In the genomic region with DNA sequence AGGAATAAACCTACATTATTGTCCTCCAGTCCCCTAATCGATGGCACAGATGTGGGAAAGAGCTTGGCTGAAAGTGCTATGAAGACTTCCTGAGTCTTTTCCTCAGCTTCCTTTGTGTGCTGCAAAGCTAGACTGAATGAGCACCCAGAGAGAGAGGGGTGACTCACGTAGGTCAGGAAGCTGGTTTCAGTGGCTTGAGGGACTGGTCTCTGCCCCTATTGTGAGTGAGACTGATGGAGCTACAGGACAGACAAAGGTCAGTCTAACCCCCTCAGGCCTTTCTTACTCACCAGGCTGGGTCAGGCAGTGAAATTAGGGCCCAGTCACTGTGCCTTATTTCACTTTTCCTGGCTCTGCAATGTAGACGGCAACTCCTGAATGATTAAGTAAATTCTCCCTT, we compare ENCODE assay signal across 10 cellular contexts.
DNase-seq lines count a peak whose midpoint lies in the region; ATAC-seq and TF ChIP-seq lines count a peak whose summit lies in the region.
"Had no signal": no experiment of that assay in that cellular context is flagged by ENCODE, and none has a peak within 500 bp of the region (broad histone marks: within the 10 kb centered on the region; RNA-seq: fewer than 3 reads in every experiment).

No MANE protein-coding gene starts in this region.

- no peaks in the 10 kb centered on the region for H3K27me3 ChIP-seq in osteoblast (ENCODE audit: insufficient read depth, low read length)

- H3K27ac ChIP-seq in RWPE1 (no peak overlapping the region), osteoblast (ENCODE audit: low read depth, low read length) (no peak overlapping the region)

- H3K4me2 ChIP-seq in osteoblast (ENCODE audit: insufficient read depth, low read length): peak overlapping the region; percentile 34

- POLR2A ChIA-PET in RWPE1 (lab: Yijun Ruan, JAX; ENCODE audit: low non-redundant PET): no interaction called here

- no peaks in the 10 kb centered on the region for H3K79me2 ChIP-seq in osteoblast (ENCODE audit: insufficient read depth, low read length)

- TF ChIP-seq CTCF in RWPE1 (conservative IDR thresholded peaks at IDR 0.05; ENCODE audit: low read depth) (no peak), fibroblast of pulmonary artery (IDR thresholded peaks at IDR 0.05; ENCODE audit: low read length, missing control alignments) (no peak), osteoblast (IDR thresholded peaks at IDR 0.05; ENCODE audit: extremely low read depth, low read depth, low read length) (no peak), GM13977 (IDR thresholded peaks at IDR 0.05; ENCODE audit: extremely low read depth, insufficient read depth, missing control alignments) (no peak)

- no peaks in the 10 kb centered on the region for H4K20me1 ChIP-seq in osteoblast (ENCODE audit: insufficient read depth, low read length)

- DNase-seq in RWPE1 (ENCODE audit: low spot score): peak; percentile 21
- DNase-seq in fibroblast of pulmonary artery (ENCODE audit: low read depth): peak; percentile 68
- DNase-seq in osteoblast (ENCODE audit: insufficient read length, low spot score, missing footprints): peak; percentile 93
- DNase-seq in hypothalamus (lab: John Stamatoyannopoulos, UW): no peak
- DNase-seq in NCI-H2029 treated with DMSO at 0.1 percent for 48 hours (lab: John Stamatoyannopoulos, UW): no peak
- DNase-seq in GM13977 (ENCODE audit: low spot score): no peak
- DNase-seq: activated naive CD4-positive, alpha-beta T cell treated with anti-CD3 and anti-CD28 coated beads for 36 hours; NCI-H1436 had no signal

- ATAC-seq in GM18867 (IDR thresholded peaks at IDR 0.05; ENCODE audit: unreplicated experiment): peak; percentile 34
- no peak for ATAC-seq in HG02981 (IDR thresholded peaks at IDR 0.05; ENCODE audit: unreplicated experiment)

- no peaks in the 10 kb centered on the region for H3K9me3 ChIP-seq in osteoblast (ENCODE audit: low read depth, low read length)

- peak overlapping the region; percentile 66 for H2AFZ ChIP-seq in osteoblast (ENCODE audit: low read length)

- CTCF ChIA-PET in RWPE1 (lab: Yijun Ruan, JAX): no interaction called here

- peaks cover 19% of the 10 kb centered on the region for H3K4me1 ChIP-seq in osteoblast (ENCODE audit: insufficient read depth, low read length)

- no peak overlapping the region for H3K4me3 ChIP-seq in fibroblast of pulmonary artery (replicated peaks; ENCODE audit: low read depth, low read length)
- H3K4me3 ChIP-seq in osteoblast (ENCODE audit: insufficient read depth, low read length): no peak overlapping the region

- H3K36me3 ChIP-seq in osteoblast (ENCODE audit: insufficient read depth, low read length): no peaks in the 10 kb centered on the region

- in situ Hi-C loops in GM13977 (cut with MboI; ENCODE audit: low pct_unique_long_range_greater_than_20kb, low sequenced_read_pairs, unreplicated experiment): no loop called here

Comparison
In these comparisons a context has a peak if more than half of its experiments do, and no peak if none do; other contexts are left out.
1. DNase-seq: peak in RWPE1 (single experiment), fibroblast of pulmonary artery (single experiment) and osteoblast (single experiment); none in hypothalamus (0 of 51), NCI-H2029 treated with DMSO at 0.1 percent for 48 hours (single experiment) and GM13977 (single experiment).